ENCODE assay signal across 23 cellular contexts in the genomic region with DNA sequence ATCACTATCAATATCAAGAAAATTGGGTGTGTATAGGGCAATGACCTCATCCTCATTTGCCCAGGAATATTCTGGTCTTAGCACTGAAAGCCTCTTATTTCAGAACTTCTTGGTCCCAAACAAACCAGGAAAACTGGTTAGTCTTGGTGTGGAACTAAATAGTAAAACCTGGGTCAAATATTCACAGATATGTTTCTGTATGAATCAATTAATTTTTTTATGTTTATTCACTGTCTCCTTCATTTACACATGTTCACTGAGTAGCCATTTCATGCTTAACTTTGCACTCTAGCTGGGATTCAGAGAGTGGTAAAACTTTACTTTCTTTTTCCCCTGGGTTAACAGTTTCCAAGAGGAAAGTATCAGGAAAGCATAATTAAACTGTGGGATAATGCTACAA.
A peak's percentile ranks its signal among the peaks of the same experiment; 100 is the strongest.
DNase-seq lines count a peak whose midpoint lies in the region; ATAC-seq, FAIRE-seq and TF ChIP-seq lines count a peak whose summit lies in the region.
"Had no signal": no experiment of that assay in that cellular context is flagged by ENCODE, and none has a peak within 500 bp of the region (broad histone marks: within the 10 kb centered on the region; RNA-seq: fewer than 3 reads in every experiment).

No MANE protein-coding gene starts in this region.

- H3K79me2 ChIP-seq in SK-N-SH (ENCODE audit: insufficient read depth), result no peaks in the 10 kb centered on the region

- no peaks in the 10 kb centered on the region for H3F3A ChIP-seq in SK-N-SH (replicated peaks; ENCODE audit: insufficient read depth)

- H3K9me3 ChIP-seq in SK-N-SH (no peaks in the 10 kb centered on the region), esophagus squamous epithelium (no peaks in the 10 kb centered on the region), pancreas (no peaks in the 10 kb centered on the region)
- H3K9me3 ChIP-seq: BLaER1, Caco-2, HAP-1 had no signal

- H3K4me3 ChIP-seq in SK-N-SH (ENCODE audit: low read depth in 2 of 2, low read length in 1 of 2) (no peak overlapping the region), bronchial epithelial cell (ENCODE audit: low read depth, low read length) (no peak overlapping the region), esophagus squamous epithelium (no peak overlapping the region), pancreas (no peak overlapping the region)
- H3K4me3 ChIP-seq: BLaER1, HAP-1 had no signal

- POLR2A ChIA-PET in SK-N-SH (lab: Yijun Ruan, JAX), result no interaction called here

- H3K4me1 ChIP-seq in SK-N-SH (ENCODE audit: control insufficient read depth in 1 of 2, insufficient read depth in 2 of 2, low read depth in 1 of 2, low read length in 1 of 2), result no peaks in the 10 kb centered on the region
- H3K4me1 ChIP-seq in esophagus squamous epithelium, result peaks cover 0 to 21% (median 0%) of the 10 kb centered on the region in 3 donors
- no peaks in the 10 kb centered on the region for H3K4me1 ChIP-seq in pancreas
- H3K4me1 ChIP-seq: BLaER1, Caco-2, HAP-1 had no signal

- CTCF ChIA-PET in SK-N-SH (lab: Yijun Ruan, JAX), result no interaction called here

- no peaks in the 10 kb centered on the region for H4K20me1 ChIP-seq in SK-N-SH (ENCODE audit: insufficient read depth)
- H4K20me1 ChIP-seq: BLaER1 had no signal

- no peak overlapping the region for H3K4me2 ChIP-seq in SK-N-SH
- H3K4me2 ChIP-seq: BLaER1 had no signal

- no peak for FAIRE-seq in bronchial epithelial cell (lab: Jason Lieb, UNC)
- FAIRE-seq in pancreas (lab: Jason Lieb, UNC), result no peak
- FAIRE-seq: A204.1, GM12891, GM18507 had no signal

- TF ChIP-seq RAD21 in SK-N-SH (IDR thresholded peaks at IDR 0.05; ENCODE audit: low read length), result no peak

- no peak overlapping the region for H3K9ac ChIP-seq in SK-N-SH
- H3K9ac ChIP-seq: BLaER1 had no signal

- ATAC-seq in SK-N-SH treated with all-trans-retinoic acid at 6 μM for 48 hours, result no peak
- peak in 3 of 4 donors; percentile 48 to 70 (median 52) for ATAC-seq in pancreas
- ATAC-seq in HG03571 (IDR thresholded peaks at IDR 0.05; ENCODE audit: unreplicated experiment), result no peak
- ATAC-seq: CD8-positive, alpha-beta T cell had no signal

- no peak for TF ChIP-seq POLR2A in esophagus squamous epithelium (IDR thresholded peaks at IDR 0.05)

- intact Hi-C loops in esophagus squamous epithelium (cut with DNase I), result no loop called here
- intact Hi-C loops in pancreas (cut with DNase I), result no loop called here

- H3K27me3 ChIP-seq in SK-N-SH (ENCODE audit: insufficient read depth) (no peaks in the 10 kb centered on the region), bronchial epithelial cell (ENCODE audit: control insufficient read depth, insufficient read depth, low read length) (no peaks in the 10 kb centered on the region), esophagus squamous epithelium (no peaks in the 10 kb centered on the region), pancreas (no peaks in the 10 kb centered on the region)
- H3K27me3 ChIP-seq: BLaER1 had no signal

- H2AFZ ChIP-seq in SK-N-SH (ENCODE audit: low read depth), result 0 out of 2 replicates have a peak overlapping the region, but pooled peaks have one; percentile 1

- H3K27ac ChIP-seq in SK-N-SH (ENCODE audit: low read depth in 2 of 2, low read length in 1 of 2) (no peak overlapping the region), esophagus squamous epithelium (peak overlapping the region in 3 of 4 donors; percentile 31 to 71 (median 55)), pancreas (peak overlapping the region in 3 of 4 donors; percentile 12 to 48 (median 40))
- H3K27ac ChIP-seq: 22Rv1, BLaER1, C4-2B had no signal

- TF ChIP-seq CTCF in SK-N-SH (IDR thresholded peaks at IDR 0.05) (no peak), bronchial epithelial cell (IDR thresholded peaks at IDR 0.05; ENCODE audit: insufficient read depth, low read length, severe bottlenecking) (no peak), esophagus squamous epithelium (IDR thresholded peaks at IDR 0.05) (no peak), pancreas (IDR thresholded peaks at IDR 0.05) (no peak)

- H3K9me2 ChIP-seq in SK-N-SH, result no peaks in the 10 kb centered on the region

- H3K36me3 ChIP-seq in SK-N-SH (replicated peaks in 1 of 2; ENCODE audit: control insufficient read depth in 1 of 2, insufficient read depth in 2 of 2, low read length in 1 of 2) (no peaks in the 10 kb centered on the region), bronchial epithelial cell (ENCODE audit: control insufficient read depth, insufficient read depth, low read length) (no peaks in the 10 kb centered on the region), esophagus squamous epithelium (no peaks in the 10 kb centered on the region), pancreas (no peaks in the 10 kb centered on the region)
- H3K36me3 ChIP-seq: BLaER1, HAP-1 had no signal

- DNase-seq in SK-N-SH, result no peak
- DNase-seq in bronchial epithelial cell (ENCODE audit: low read depth), result peak; percentile 9
- DNase-seq in esophagus squamous epithelium (lab: John Stamatoyannopoulos, UW), result no peak
- DNase-seq in pancreas, result no peak
- no peak for DNase-seq in DMS53 (lab: John Stamatoyannopoulos, UW)
- no peak for DNase-seq in DMS 273 (lab: John Stamatoyannopoulos, UW; ENCODE audit: unreplicated experiment)
- DNase-seq: Caco-2; CD4-positive, CD25-positive, alpha-beta regulatory T cell; CD8-positive, alpha-beta T cell; DMS 273 treated with DMSO at 0.1 percent for 48 hours; DMS79 treated with DMSO at 0.1 percent for 48 hours; GF-D8; GOT3; HFFc6 had no signal

- TF ChIP-seq EP300 in SK-N-SH (IDR thresholded peaks at IDR 0.05; ENCODE audit: borderline replicate concordance in 1 of 2, low read depth in 1 of 2, low read length in 1 of 2), result no peak

TF ChIP-seq in SK-N-SH, 30 proteins besides CTCF, POLR2A, EP300 and RAD21 (continues in another document):
- no peak for TF ChIP-seq RFX5 (IDR thresholded peaks at IDR 0.05; ENCODE audit: low read length)
- TF ChIP-seq SMC3 (IDR thresholded peaks at IDR 0.05; ENCODE audit: low read depth, low read length), result no peak
- TF ChIP-seq CHD2 (IDR thresholded peaks at IDR 0.05; ENCODE audit: low read length, partially characterized antibody), result no peak
- no peak for TF ChIP-seq TAF1 (IDR thresholded peaks at IDR 0.05; ENCODE audit: borderline replicate concordance, low read depth, low read length)
- TF ChIP-seq PBX3 (IDR thresholded peaks at IDR 0.05), result no peak
- TF ChIP-seq TCF12 (IDR thresholded peaks at IDR 0.05), result no peak

TF ChIP-seq in SK-N-SH treated with all-trans-retinoic acid at 6 μM for 48 hours, 23 proteins besides CTCF, POLR2A, EP300 and RAD21 (continues in another document):
- no peak for TF ChIP-seq RARB (CRISPR knock-in tag; IDR thresholded peaks at IDR 0.05)
- no peak for TF ChIP-seq ZFP30 (CRISPR knock-in tag; IDR thresholded peaks at IDR 0.05)
- no peak for TF ChIP-seq ZNF70 (CRISPR knock-in tag; IDR thresholded peaks at IDR 0.05)
- no peak for TF ChIP-seq ZC3H10 (CRISPR knock-in tag; IDR thresholded peaks at IDR 0.05)
- TF ChIP-seq ISL1 (CRISPR knock-in tag; IDR thresholded peaks at IDR 0.05), result no peak
- TF ChIP-seq ESRRG (CRISPR knock-in tag; IDR thresholded peaks at IDR 0.05), result no peak
- TF ChIP-seq TOX (CRISPR knock-in tag; IDR thresholded peaks at IDR 0.05; ENCODE audit: borderline replicate concordance), result no peak
- TF ChIP-seq, protein P1, sequence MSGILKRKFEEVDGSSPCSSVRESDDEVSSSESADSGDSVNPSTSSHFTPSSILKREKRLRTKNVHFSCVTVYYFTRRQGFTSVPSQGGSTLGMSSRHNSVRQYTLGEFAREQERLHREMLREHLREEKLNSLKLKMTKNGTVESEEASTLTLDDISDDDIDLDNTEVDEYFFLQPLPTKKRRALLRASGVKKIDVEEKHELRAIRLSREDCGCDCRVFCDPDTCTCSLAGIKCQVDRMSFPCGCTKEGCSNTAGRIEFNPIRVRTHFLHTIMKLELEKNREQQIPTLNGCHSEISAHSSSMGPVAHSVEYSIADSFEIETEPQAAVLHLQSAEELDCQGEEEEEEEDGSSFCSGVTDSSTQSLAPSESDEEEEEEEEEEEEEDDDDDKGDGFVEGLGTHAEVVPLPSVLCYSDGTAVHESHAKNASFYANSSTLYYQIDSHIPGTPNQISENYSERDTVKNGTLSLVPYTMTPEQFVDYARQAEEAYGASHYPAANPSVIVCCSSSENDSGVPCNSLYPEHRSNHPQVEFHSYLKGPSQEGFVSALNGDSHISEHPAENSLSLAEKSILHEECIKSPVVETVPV (CRISPR knock-in tag; IDR thresholded peaks at IDR 0.05), result no peak
- TF ChIP-seq BACH2 (CRISPR knock-in tag; IDR thresholded peaks at IDR 0.05; ENCODE audit: borderline replicate concordance), result no peak
- no peak for TF ChIP-seq PPARA (CRISPR knock-in tag; IDR thresholded peaks at IDR 0.05; ENCODE audit: borderline replicate concordance)
- TF ChIP-seq, protein P2, sequence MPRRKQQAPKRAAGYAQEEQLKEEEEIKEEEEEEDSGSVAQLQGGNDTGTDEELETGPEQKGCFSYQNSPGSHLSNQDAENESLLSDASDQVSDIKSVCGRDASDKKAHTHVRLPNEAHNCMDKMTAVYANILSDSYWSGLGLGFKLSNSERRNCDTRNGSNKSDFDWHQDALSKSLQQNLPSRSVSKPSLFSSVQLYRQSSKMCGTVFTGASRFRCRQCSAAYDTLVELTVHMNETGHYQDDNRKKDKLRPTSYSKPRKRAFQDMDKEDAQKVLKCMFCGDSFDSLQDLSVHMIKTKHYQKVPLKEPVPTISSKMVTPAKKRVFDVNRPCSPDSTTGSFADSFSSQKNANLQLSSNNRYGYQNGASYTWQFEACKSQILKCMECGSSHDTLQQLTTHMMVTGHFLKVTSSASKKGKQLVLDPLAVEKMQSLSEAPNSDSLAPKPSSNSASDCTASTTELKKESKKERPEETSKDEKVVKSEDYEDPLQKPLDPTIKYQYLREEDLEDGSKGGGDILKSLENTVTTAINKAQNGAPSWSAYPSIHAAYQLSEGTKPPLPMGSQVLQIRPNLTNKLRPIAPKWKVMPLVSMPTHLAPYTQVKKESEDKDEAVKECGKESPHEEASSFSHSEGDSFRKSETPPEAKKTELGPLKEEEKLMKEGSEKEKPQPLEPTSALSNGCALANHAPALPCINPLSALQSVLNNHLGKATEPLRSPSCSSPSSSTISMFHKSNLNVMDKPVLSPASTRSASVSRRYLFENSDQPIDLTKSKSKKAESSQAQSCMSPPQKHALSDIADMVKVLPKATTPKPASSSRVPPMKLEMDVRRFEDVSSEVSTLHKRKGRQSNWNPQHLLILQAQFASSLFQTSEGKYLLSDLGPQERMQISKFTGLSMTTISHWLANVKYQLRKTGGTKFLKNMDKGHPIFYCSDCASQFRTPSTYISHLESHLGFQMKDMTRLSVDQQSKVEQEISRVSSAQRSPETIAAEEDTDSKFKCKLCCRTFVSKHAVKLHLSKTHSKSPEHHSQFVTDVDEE (CRISPR knock-in tag; IDR thresholded peaks at IDR 0.05), result no peak

Comparison
In these comparisons a context has a peak if more than half of its experiments do, and no peak if none do; other contexts are left out.
1. H3K27ac ChIP-seq: peak in esophagus squamous epithelium (3 of 4) and pancreas (3 of 4); none in SK-N-SH (0 of 2).
2. ATAC-seq: peak in pancreas (3 of 4); none in SK-N-SH treated with all-trans-retinoic acid at 6 μM for 48 hours (single experiment) and HG03571 (single experiment).